ENCODE assay signal across 8 cellular contexts in genomic region chr17:57086069-57086930, GRCh38. TPM values are rescaled to one million over a fixed set of nuclear protein-coding genes. Genes with fewer than 3 reads are reported as not detected.
DNase-seq lines count a peak whose midpoint lies in the region; ATAC-seq and TF ChIP-seq lines count a peak whose summit lies in the region.

No MANE protein-coding gene starts in this region.

- no peaks in the 10 kb centered on the region for H3K9me3 Mint-ChIP-seq in activated naive CD4-positive, alpha-beta T cell treated with anti-CD3 and anti-CD28 coated beads, Interleukin-2, amount 50 U/mL, for 24 hours

- H3K27me3 ChIP-seq in GM23248 (replicated peaks; ENCODE audit: insufficient read depth) (no peaks in the 10 kb centered on the region), OCI-LY3 (ENCODE audit: low read depth, low read length) (no peaks in the 10 kb centered on the region), right atrium auricular region (no peaks in the 10 kb centered on the region)

- H3K9me2 ChIP-seq in GM23248 (ENCODE audit: insufficient read depth), result no peaks in the 10 kb centered on the region

- DNase-seq in CD1c-positive myeloid dendritic cell (ENCODE audit: extremely low spot score) (peak; percentile 52), GM23248 (peak; percentile 58), right atrium auricular region (ENCODE audit: low spot score) (no peak), retina (peak; percentile 66), middle frontal gyrus (ENCODE audit: extremely low spot score, low spot score) (no peak)

- H3K79me2 ChIP-seq in GM23248 (ENCODE audit: insufficient read depth) (peaks cover 8% of the 10 kb centered on the region; the same call in 1 of the 2 replicates), OCI-LY3 (ENCODE audit: low read length) (peaks cover 60% of the 10 kb centered on the region)

- H3K9me3 ChIP-seq in GM23248 (ENCODE audit: low read depth), result no peaks in the 10 kb centered on the region
- no peaks in the 10 kb centered on the region for H3K9me3 ChIP-seq in OCI-LY3 (ENCODE audit: insufficient read depth, low read length)
- no peaks in the 10 kb centered on the region for H3K9me3 ChIP-seq in right atrium auricular region

- H3K9ac ChIP-seq in GM23248, result peak overlapping the region; percentile 70
- peak overlapping the region; percentile 92 for H3K9ac ChIP-seq in OCI-LY3 (ENCODE audit: low read length)

- no peak overlapping the region for H3K27ac Mint-ChIP-seq in activated naive CD4-positive, alpha-beta T cell treated with anti-CD3 and anti-CD28 coated beads, Interleukin-2, amount 50 U/mL, for 24 hours

- no peaks in the 10 kb centered on the region for H4K20me1 ChIP-seq in GM23248 (ENCODE audit: insufficient read depth)
- H4K20me1 ChIP-seq in OCI-LY3 (ENCODE audit: insufficient read depth, low read length), result peaks cover 47% of the 10 kb centered on the region

- H3K27ac ChIP-seq in GM23248 (no peak overlapping the region), OCI-LY3 (ENCODE audit: low read length) (peak overlapping the region; percentile 21; the same call in 1 of the 2 replicates), right atrium auricular region (peak overlapping the region; percentile 91 to 95)

- H3F3A ChIP-seq in GM23248 (ENCODE audit: insufficient read depth), result peaks cover 6% of the 10 kb centered on the region; the same call in 1 of the 2 replicates

- TF ChIP-seq CTCF in OCI-LY3 (IDR thresholded peaks at IDR 0.05; ENCODE audit: low read depth, low read length) (no peak), right atrium auricular region (IDR thresholded peaks at IDR 0.05) (no peak)

- H3K4me3 ChIP-seq in GM23248 (peak overlapping the region; percentile 92), OCI-LY3 (ENCODE audit: low read length) (peak overlapping the region; percentile 99), right atrium auricular region (peak overlapping the region; percentile 68 to 85)

- 3 to 5% methylated on average over 38 to 43 of the region's 45 CpGs for WGBS in GM23248 (ENCODE audit: low coverage in 1 of 2, low lambda C conversion rate in 2 of 2, missing lambda C conversion rate in 2 of 2), 2 experiments

- H3K4me1 ChIP-seq in GM23248 (ENCODE audit: insufficient read depth) (no peaks in the 10 kb centered on the region), OCI-LY3 (ENCODE audit: low read length) (peaks cover 14% of the 10 kb centered on the region), right atrium auricular region (peaks cover 0 to 36% of the 10 kb centered on the region in 2 donors)

- in situ Hi-C loops in GM23248 (cut with MboI), result no loop called here

- H2AFZ ChIP-seq in GM23248, result peak overlapping the region; percentile 89
- peak overlapping the region; percentile 78 for H2AFZ ChIP-seq in OCI-LY3 (ENCODE audit: low read depth, low read length)

- no peaks in the 10 kb centered on the region for H3K27me3 Mint-ChIP-seq in activated naive CD4-positive, alpha-beta T cell treated with anti-CD3 and anti-CD28 coated beads, Interleukin-2, amount 50 U/mL, for 24 hours

- peaks cover 39% of the 10 kb centered on the region for H3K4me1 Mint-ChIP-seq in activated naive CD4-positive, alpha-beta T cell treated with anti-CD3 and anti-CD28 coated beads, Interleukin-2, amount 50 U/mL, for 24 hours

- H3K4me2 ChIP-seq in GM23248 (ENCODE audit: unreplicated experiment), result peak overlapping the region; percentile 78
- peak overlapping the region; percentile 100 for H3K4me2 ChIP-seq in OCI-LY3 (ENCODE audit: low read length)

- H3K36me3 ChIP-seq in GM23248 (ENCODE audit: low read depth), result no peaks in the 10 kb centered on the region
- H3K36me3 ChIP-seq in OCI-LY3 (replicated peaks; ENCODE audit: low read depth, low read length), result peaks cover 3% of the 10 kb centered on the region
- H3K36me3 ChIP-seq in right atrium auricular region, result no peaks in the 10 kb centered on the region

- peak overlapping the region; percentile 88 for H3K4me3 Mint-ChIP-seq in activated naive CD4-positive, alpha-beta T cell treated with anti-CD3 and anti-CD28 coated beads, Interleukin-2, amount 50 U/mL, for 24 hours

- H3K36me3 Mint-ChIP-seq in activated naive CD4-positive, alpha-beta T cell treated with anti-CD3 and anti-CD28 coated beads, Interleukin-2, amount 50 U/mL, for 24 hours, result no peaks in the 10 kb centered on the region

- ATAC-seq in GM19395 (IDR thresholded peaks at IDR 0.05; ENCODE audit: unreplicated experiment), result no peak

RNA-seq across cellular contexts. Expression of gene AKAP1, which starts 1.3 kb away (rescaled TPM):
- total RNA-seq in GM23248 (2014; rRNA removed; shearing (Covaris generic)), result 9.5 and 10.7 TPM in 2 replicates
- 7.3 and 8.6 TPM in 2 replicates for polyA plus RNA-seq in GM23248 (2016; fragmentation: Nextera tagmentation; extraction: Ambion mirVana)
- total RNA-seq in right atrium auricular region, result 100 to 1,000 TPM in 1 of 2 donors, 10 to 100 TPM in 1; 90.4 to 139 TPM

Comparison
In these comparisons a context has a peak if more than half of its experiments do, and no peak if none do; other contexts are left out.
1. DNase-seq: peak in CD1c-positive myeloid dendritic cell (single experiment), GM23248 (single experiment) and retina (single experiment); none in right atrium auricular region (single experiment) and middle frontal gyrus (single experiment).
2. Peak in every context shown above with its lines, with median percentiles within 50 percentile points of each other: H3K4me3 ChIP-seq.